In genomic region chr1:61077676-61078521, GRCh38 we compare ENCODE assay signal across 8 cellular contexts. TPM values are rescaled to one million over a fixed set of nuclear protein-coding genes. Genes with fewer than 3 reads are reported as not detected.
DNase-seq lines count a peak whose midpoint lies in the region; ATAC-seq and TF ChIP-seq lines count a peak whose summit lies in the region.

No MANE protein-coding gene starts in this region.

- peak overlapping the region; percentile 96 for H3K4me3 ChIP-seq in adipocyte (ENCODE audit: low read length)
- peak overlapping the region; percentile 72 for H3K4me3 ChIP-seq in cardiac muscle cell
- peak overlapping the region; percentile 46 for H3K4me3 ChIP-seq in ovary
- H3K4me3 ChIP-seq in thyroid gland (replicated peaks in 1 of 3): peak overlapping the region in 2 of 3 donors; percentile 2 to 38

- 1 to 2% (median 2%) methylated on average over 19 of the region's 19 CpGs for WGBS in ovary, 3 donors
- WGBS in thyroid gland, 2 donors: 1 to 2% methylated on average over 19 of the region's 19 CpGs

- peak; percentile 100 for DNase-seq in EL
- DNase-seq in NCI-H1105 (lab: John Stamatoyannopoulos, UW): peak; percentile 99
- DNase-seq in SKM-1 treated with dmso at 0.1 percent for 144 hours (lab: John Stamatoyannopoulos, UW; ENCODE audit: unreplicated experiment): peak; percentile 96
- DNase-seq in adipocyte (ENCODE audit: low read depth): peak; percentile 98
- peak; percentile 99 to 100 for DNase-seq in cardiac muscle cell (ENCODE audit: low read depth in 1 of 2, low spot score in 1 of 2)
- DNase-seq in ovary: peak; percentile 84 to 91 (median 90)
- peak; percentile 98 to 99 for DNase-seq in thyroid gland

- H3K27ac ChIP-seq in cardiac muscle cell (peak overlapping the region; percentile 78), ovary (peak overlapping the region in 1 of 2 donors; percentile 11), thyroid gland (peak overlapping the region; percentile 74 to 97 (median 83))

- TF ChIP-seq POLR2A in ovary (IDR thresholded peaks at IDR 0.05) (no peak), thyroid gland (IDR thresholded peaks at IDR 0.05) (peak; percentile 12 to 78)

- no peaks in the 10 kb centered on the region for H3K36me3 ChIP-seq in adipocyte (ENCODE audit: control insufficient read depth, insufficient read depth, low read length, severe bottlenecking)
- no peaks in the 10 kb centered on the region for H3K36me3 ChIP-seq in cardiac muscle cell
- H3K36me3 ChIP-seq in ovary: no peaks in the 10 kb centered on the region
- no peaks in the 10 kb centered on the region for H3K36me3 ChIP-seq in thyroid gland

- no peak for TF ChIP-seq EP300 in ovary (IDR thresholded peaks at IDR 0.05)

- H3K27me3 ChIP-seq in adipocyte (replicated peaks; ENCODE audit: control insufficient read depth, insufficient read depth, low read length): no peaks in the 10 kb centered on the region
- no peaks in the 10 kb centered on the region for H3K27me3 ChIP-seq in cardiac muscle cell
- no peaks in the 10 kb centered on the region for H3K27me3 ChIP-seq in ovary
- no peaks in the 10 kb centered on the region for H3K27me3 ChIP-seq in thyroid gland

- no peak for TF ChIP-seq CTCF in cardiac muscle cell (IDR thresholded peaks at IDR 0.05; ENCODE audit: low read depth, low read length)
- no peak for TF ChIP-seq CTCF in ovary (IDR thresholded peaks at IDR 0.05)
- TF ChIP-seq CTCF in thyroid gland (IDR thresholded peaks at IDR 0.05): no peak

- H3K4me1 ChIP-seq in adipocyte (ENCODE audit: control insufficient read depth, insufficient read depth, low read length) (peaks cover 35% of the 10 kb centered on the region), cardiac muscle cell (ENCODE audit: low read depth) (peaks cover 34% of the 10 kb centered on the region), ovary (ENCODE audit: insufficient read depth) (peaks cover 11% of the 10 kb centered on the region), thyroid gland (peaks cover 34% of the 10 kb centered on the region in 2 donors)

- intact Hi-C loops in ovary (cut with DNase I): no loop called here
- intact Hi-C loops in thyroid gland (cut with DNase I): no loop called here

- H3K9me3 ChIP-seq in adipocyte (ENCODE audit: control insufficient read depth, low read length) (no peaks in the 10 kb centered on the region), cardiac muscle cell (ENCODE audit: low read depth) (no peaks in the 10 kb centered on the region), ovary (no peaks in the 10 kb centered on the region), thyroid gland (no peaks in the 10 kb centered on the region)

- ATAC-seq in HG02610 (IDR thresholded peaks at IDR 0.05; ENCODE audit: unreplicated experiment): peak; percentile 49

- H3K9ac ChIP-seq in adipocyte (ENCODE audit: low read length): peak overlapping the region; percentile 93

RNA-seq across cellular contexts. Expression of gene NFIA, which starts 4.5 kb away (rescaled TPM):
- total RNA-seq in cardiac muscle cell (12.0 and 14.9 TPM in 2 replicates), ovary (100 to 1,000 TPM in 2 of 7 donors, 10 to 100 TPM in 5; 34.0 to 115 (median 90.8) TPM), thyroid gland (100 to 1,000 TPM; 105 to 149 (median 118) TPM)
- polyA plus RNA-seq in cardiac muscle cell (10.1 and 18.3 TPM in 2 replicates), ovary (10 to 100 TPM; 11.8 to 23.5 TPM)

Comparison
In these comparisons a context has a peak if more than half of its experiments do, and no peak if none do; other contexts are left out.
1. H3K4me3 ChIP-seq: peak in every context shown above with its lines; median percentile 96 in adipocyte; 72 in cardiac muscle cell; 46 in ovary; 20 in thyroid gland.